8 cellular contexts compared by ENCODE assay signal in genomic region chr1:207049974-207050391, GRCh38. TPM values are rescaled to one million over a fixed set of nuclear protein-coding genes. Genes with fewer than 3 reads are reported as not detected.
DNase-seq lines count a peak whose midpoint lies in the region; ATAC-seq and TF ChIP-seq lines count a peak whose summit lies in the region.

No MANE protein-coding gene starts in this region.

- H3K9me3 ChIP-seq in neural cell (ENCODE audit: low read length) (no peaks in the 10 kb centered on the region), vagina (no peaks in the 10 kb centered on the region)

- peak overlapping the region; percentile 87 for H3K9ac ChIP-seq in neural cell (ENCODE audit: low read length)

- DNase-seq in EL (peak; percentile 55), NCI-H82 (lab: John Stamatoyannopoulos, UW) (peak; percentile 81), fibroblast of villous mesenchyme (ENCODE audit: low read depth) (peak; percentile 69), vagina (ENCODE audit: extremely low spot score in 2 of 2) (no peak)
- peak; percentile 18 for DNase-seq in activated effector memory CD4-positive, alpha-beta T cell treated with Interleukin-2 at 50 U/mL for 16 hours

- intact Hi-C loops in vagina (cut with DNase I) = no loop called here

- peaks cover 6% of the 10 kb centered on the region for H3K36me3 ChIP-seq in neural cell (ENCODE audit: insufficient read depth, low read length)
- H3K36me3 ChIP-seq in vagina = peaks cover 0 to 12% of the 10 kb centered on the region in 2 donors

- H3K4me3 ChIP-seq in fibroblast of villous mesenchyme (ENCODE audit: low read depth, low read length) = peak overlapping the region; percentile 96
- peak overlapping the region; percentile 89 for H3K4me3 ChIP-seq in neural cell (ENCODE audit: low read length)
- peak overlapping the region; percentile 79 to 97 for H3K4me3 ChIP-seq in vagina

- peaks cover 42% of the 10 kb centered on the region for H3K79me2 ChIP-seq in neural cell (replicated peaks; ENCODE audit: insufficient read depth, low read length)

- H3K4me2 ChIP-seq in neural cell (ENCODE audit: low read length) = peak overlapping the region; percentile 84

- H3K4me1 ChIP-seq in vagina = peaks cover 59% of the 10 kb centered on the region

- TF ChIP-seq EP300 in neural cell (conservative IDR thresholded peaks at IDR 0.05; ENCODE audit: poor library complexity, severe bottlenecking) = no peak

- peak overlapping the region; percentile 98 for H2AFZ ChIP-seq in neural cell (ENCODE audit: low read depth, low read length)

- ATAC-seq in HG02981 (IDR thresholded peaks at IDR 0.05; ENCODE audit: unreplicated experiment) (peak; percentile 31), HG03108 (IDR thresholded peaks at IDR 0.05; ENCODE audit: unreplicated experiment) (no peak)

- H3F3A ChIP-seq in neural cell (ENCODE audit: insufficient read depth, low read length, poor library complexity, severe bottlenecking) = peaks cover 3% of the 10 kb centered on the region

- TF ChIP-seq RAD21 in neural cell (conservative IDR thresholded peaks at IDR 0.05) = peak; percentile 69

- no peaks in the 10 kb centered on the region for H3K9me2 ChIP-seq in neural cell (ENCODE audit: insufficient read depth, low read length)

- H3K27ac ChIP-seq in neural cell (ENCODE audit: low read length) (peak overlapping the region; percentile 82), vagina (peak overlapping the region; percentile 92)

- H3K27me3 ChIP-seq in neural cell (ENCODE audit: insufficient read depth, low read depth, low read length) (no peaks in the 10 kb centered on the region), vagina (no peaks in the 10 kb centered on the region)

- TF ChIP-seq CTCF in fibroblast of villous mesenchyme (IDR thresholded peaks at IDR 0.05; ENCODE audit: insufficient read depth, low read depth, low read length) (peak; percentile 81), neural cell (IDR thresholded peaks at IDR 0.05; ENCODE audit: poor library complexity, severe bottlenecking) (peak; percentile 83), vagina (IDR thresholded peaks at IDR 0.05) (peak; percentile 67 to 75 (median 72))

- no peaks in the 10 kb centered on the region for H4K20me1 ChIP-seq in neural cell (ENCODE audit: insufficient read depth)

- no peak for TF ChIP-seq POLR2A in vagina (IDR thresholded peaks at IDR 0.05)

TF ChIP-seq in neural cell, 6 proteins besides CTCF, POLR2A, EP300 and RAD21:
- TF ChIP-seq MXI1 (conservative IDR thresholded peaks at IDR 0.05; ENCODE audit: poor library complexity, severe bottlenecking) (no peak), EZH2 (IDR thresholded peaks at IDR 0.05; ENCODE audit: borderline replicate concordance, insufficient read depth, low read length, poor library complexity, severe bottlenecking) (no peak), TAF1 (IDR thresholded peaks at IDR 0.05; ENCODE audit: low read depth) (no peak), REST (IDR thresholded peaks at IDR 0.05; ENCODE audit: borderline replicate concordance) (no peak), POLR2AphosphoS5 (IDR thresholded peaks at IDR 0.05) (no peak), SMC3 (conservative IDR thresholded peaks at IDR 0.05; ENCODE audit: poor library complexity) (peak; percentile 78)

RNA-seq across cellular contexts. Expression of gene YOD1, which starts 1.0 kb away (rescaled TPM):
- 10.6 and 16.0 TPM in 2 replicates for total RNA-seq in fibroblast of villous mesenchyme
- 9.3 and 9.9 TPM in 2 replicates for polyA plus RNA-seq in neural cell
- 27.8 and 33.0 TPM in 2 replicates for polyA minus RNA-seq in neural cell
- 25.3 TPM for total RNA-seq in vagina

RNA-seq across cellular contexts. Expression of gene PFKFB2, which starts 3.1 kb away (rescaled TPM):
- total RNA-seq in fibroblast of villous mesenchyme = 6.9 and 8.7 TPM in 2 replicates
- 9.3 and 9.8 TPM in 2 replicates for polyA plus RNA-seq in neural cell
- 11.9 and 13.1 TPM in 2 replicates for polyA minus RNA-seq in neural cell
- total RNA-seq in vagina = 6.9 TPM

RNA-seq across cellular contexts. Expression of gene C1orf116, which starts 17.4 kb away (rescaled TPM):
- total RNA-seq in fibroblast of villous mesenchyme (under 0.01 TPM in 1 of 2 replicates, not detected in the other), vagina (11.8 TPM)
- polyA plus RNA-seq in neural cell = not detected in 2 replicates
- not detected in 2 replicates for polyA minus RNA-seq in neural cell

RNA-seq across cellular contexts. Expression of gene C4BPB, which starts 38.7 kb away (rescaled TPM):
- total RNA-seq in fibroblast of villous mesenchyme (0.32 TPM in 1 of 2 replicates, not detected in the other), vagina (not detected)
- not detected in 2 replicates for polyA plus RNA-seq in neural cell
- polyA minus RNA-seq in neural cell = not detected in 2 replicates

RNA-seq across cellular contexts. Expression of gene C4BPA, which starts 54.0 kb away (rescaled TPM):
- total RNA-seq in fibroblast of villous mesenchyme = not detected in 2 replicates
- polyA plus RNA-seq in neural cell = not detected in 2 replicates
- polyA minus RNA-seq in neural cell = not detected in 2 replicates
- not detected for total RNA-seq in vagina

Comparison
In these comparisons a context has a peak if more than half of its experiments do, and no peak if none do; other contexts are left out.
1. DNase-seq: peak in EL (single experiment), NCI-H82 (single experiment), activated effector memory CD4-positive, alpha-beta T cell treated with Interleukin-2 at 50 U/mL for 16 hours (single experiment) and fibroblast of villous mesenchyme (single experiment); none in vagina (0 of 2).
2. RNA of gene C1orf116, which starts 17.4 kb away (total RNA-seq): 11.8 TPM in vagina (single experiment); under 0.01 TPM in fibroblast of villous mesenchyme; every median in the first group is over 10 times any median in the second.
3. Peak in every context shown above with its lines, with median percentiles within 50 percentile points of each other: H3K4me3 ChIP-seq and CTCF ChIP-seq.